Comparison of ENCODE assay signal across 21 cellular contexts in the genomic region with DNA sequence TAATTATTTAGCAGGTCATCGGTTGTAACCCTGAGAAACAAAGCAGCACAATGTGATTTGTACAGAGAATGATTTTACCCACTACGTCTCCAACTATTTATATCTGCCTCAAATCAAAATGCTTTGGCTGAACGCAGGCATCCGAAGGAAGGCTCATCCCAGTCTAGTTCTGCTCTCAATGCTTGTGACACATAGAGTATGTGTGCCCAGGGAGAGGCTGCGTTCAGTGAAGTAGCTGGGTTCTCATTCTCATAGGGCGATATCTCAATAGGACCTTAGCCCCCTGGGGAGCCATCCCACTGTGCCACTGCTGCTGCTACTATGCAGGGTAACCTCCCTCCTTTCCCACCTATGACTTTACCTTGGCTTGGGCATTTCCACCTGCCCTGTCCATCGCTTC. TPM values are rescaled to one million over a fixed set of nuclear protein-coding genes. Genes with fewer than 3 reads are reported as not detected.
DNase-seq lines count a peak whose midpoint lies in the region; ATAC-seq and TF ChIP-seq lines count a peak whose summit lies in the region.
"Had no signal": no experiment of that assay in that cellular context is flagged by ENCODE, and none has a peak within 500 bp of the region (broad histone marks: within the 10 kb centered on the region; RNA-seq: fewer than 3 reads in every experiment).

No MANE protein-coding gene starts in this region.

- H3K9me3 ChIP-seq in psoas muscle = no peaks in the 10 kb centered on the region
- no peaks in the 10 kb centered on the region for H3K9me3 ChIP-seq in skeletal muscle tissue (ENCODE audit: control insufficient read depth in 3 of 3, low read length in 3 of 3)
- no peaks in the 10 kb centered on the region for H3K9me3 ChIP-seq in spleen
- H3K9me3 ChIP-seq: Caco-2 had no signal

- peaks cover 0 to 8% (median 4%) of the 10 kb centered on the region in 5 experiments for H3K9me3 Mint-ChIP-seq in brain
- H3K9me3 Mint-ChIP-seq: CD8-positive, alpha-beta T cell had no signal

- H3K36me3 ChIP-seq in psoas muscle (ENCODE audit: insufficient read depth in 1 of 2, low read depth in 1 of 2) (no peaks in the 10 kb centered on the region), skeletal muscle tissue (ENCODE audit: control insufficient read depth in 3 of 3, insufficient read depth in 3 of 3, low read length in 3 of 3) (no peaks in the 10 kb centered on the region), spleen (peaks cover 0 to 27% (median 0%) of the 10 kb centered on the region in 6 donors)

- H3K4me3 Mint-ChIP-seq in brain = peak overlapping the region in 2 of 5 experiments; percentile 37 to 55
- H3K4me3 Mint-ChIP-seq: CD4-positive, CD25-positive, alpha-beta regulatory T cell; CD8-positive, alpha-beta T cell had no signal

- H3K36me3 Mint-ChIP-seq in brain = peaks cover 26% of the 10 kb centered on the region

- H3K27me3 ChIP-seq in psoas muscle (ENCODE audit: insufficient read depth in 3 of 3, low read length in 2 of 3) (no peaks in the 10 kb centered on the region), skeletal muscle tissue (ENCODE audit: control insufficient read depth in 3 of 3, insufficient read depth in 3 of 3, low read length in 3 of 3) (no peaks in the 10 kb centered on the region), spleen (replicated peaks in 1 of 7) (no peaks in the 10 kb centered on the region)

- intact Hi-C loops in psoas muscle (cut with DNase I) = loop anchor here in 1 of 2 donors (5.0 kb wide), 2 partner anchors 33 to 53 kb away; no protein-coding TSS in a partner anchor
- intact Hi-C loops in spleen (cut with DNase I; ENCODE audit: low total_unique reads) = no loop called here

- TF ChIP-seq POLR2A in spleen (IDR thresholded peaks at IDR 0.05) = no peak

- H3K27ac ChIP-seq in psoas muscle (peak overlapping the region; percentile 54), skeletal muscle tissue (ENCODE audit: low read depth, low read length) (peak overlapping the region; percentile 49), spleen (no peak overlapping the region)
- H3K27ac ChIP-seq: C4-2B, GM23248 had no signal

- peak overlapping the region in 4 of 5 experiments; percentile 28 to 82 (median 62) for H3K27ac Mint-ChIP-seq in brain
- H3K27ac Mint-ChIP-seq: CD4-positive, CD25-positive, alpha-beta regulatory T cell; CD8-positive, alpha-beta T cell had no signal

- DNase-seq in NCI-H345 treated with DMSO at 0.1 percent for 48 hours (lab: John Stamatoyannopoulos, UW; ENCODE audit: unreplicated experiment) (peak; percentile 7), psoas muscle (no peak), DMS 273 (lab: John Stamatoyannopoulos, UW; ENCODE audit: unreplicated experiment) (no peak), spleen (no peak)
- DNase-seq: Caco-2; CD4-positive, CD25-positive, alpha-beta regulatory T cell; CD8-positive, alpha-beta T cell; DMS 273 treated with DMSO at 0.1 percent for 48 hours; DMS79; EL; GDM1; GM23248; H7; HCEC 1CT had no signal

- ATAC-seq in psoas muscle = peak; percentile 68 to 77 (median 74)
- ATAC-seq in HG03039 (IDR thresholded peaks at IDR 0.05; ENCODE audit: unreplicated experiment) = no peak
- ATAC-seq: CD8-positive, alpha-beta T cell; GM12878 had no signal

- H3K9ac ChIP-seq in skeletal muscle tissue (ENCODE audit: low read depth in 1 of 3, low read length in 3 of 3) = peak overlapping the region in 1 of 3 donors; percentile 27
- H3K9ac ChIP-seq: GM23248 had no signal

- no peak for TF ChIP-seq CTCF in brain (conservative IDR thresholded peaks at IDR 0.05)
- no peak for TF ChIP-seq CTCF in psoas muscle (IDR thresholded peaks at IDR 0.05)
- no peak for TF ChIP-seq CTCF in spleen (IDR thresholded peaks at IDR 0.05 in 8 of 11, conservative IDR thresholded peaks at IDR 0.05 in 3 of 11)

- no peaks in the 10 kb centered on the region for H3K27me3 Mint-ChIP-seq in brain
- H3K27me3 Mint-ChIP-seq: CD4-positive, CD25-positive, alpha-beta regulatory T cell had no signal

- 58 to 70% (median 63%) methylated on average over 7 of the region's 7 CpGs for WGBS in psoas muscle, 3 donors
- WGBS in spleen, 5 donors = 95 to 97% (median 96%) methylated on average over 7 of the region's 7 CpGs

- H3K4me3 ChIP-seq in psoas muscle = no peak overlapping the region
- H3K4me3 ChIP-seq in skeletal muscle tissue (ENCODE audit: low read length in 3 of 3) = peak overlapping the region in 1 of 3 donors; percentile 2
- H3K4me3 ChIP-seq in spleen = no peak overlapping the region
- H3K4me3 ChIP-seq: GM12878, GM23248 had no signal

- peaks cover 35% of the 10 kb centered on the region for H3K4me1 ChIP-seq in psoas muscle
- H3K4me1 ChIP-seq in skeletal muscle tissue (ENCODE audit: control insufficient read depth in 3 of 3, insufficient read depth in 3 of 3, low read length in 3 of 3) = peaks cover 27 to 39% (median 31%) of the 10 kb centered on the region in 3 donors
- H3K4me1 ChIP-seq in spleen = peaks cover 0 to 29% (median 15%) of the 10 kb centered on the region in 6 donors

- peaks cover 51% of the 10 kb centered on the region for H3K4me1 Mint-ChIP-seq in brain

RNA-seq across cellular contexts. Expression of gene GABRR2, which starts 0.4 kb away (rescaled TPM):
- not detected for polyA plus RNA-seq in brain (ENCODE audit: insufficient read depth, low read depth, low replicate concordance)
- total RNA-seq in psoas muscle = under 1 TPM; 0.34 to 0.71 (median 0.53) TPM
- polyA plus RNA-seq in psoas muscle = 1 to 10 TPM in 1 of 3 donors, under 1 TPM in 2; 0.79 to 4.3 (median 0.87) TPM
- not detected for total RNA-seq in skeletal muscle tissue
- total RNA-seq in spleen = 10 to 100 TPM in 1 of 7 donors, 1 to 10 TPM in 6; 1.7 to 13.0 (median 4.9) TPM
- polyA plus RNA-seq in spleen = under 1 TPM; 0.32 to 0.48 (median 0.33) TPM
- total RNA-seq: A172, GM23248, H1, H7 had no signal
- polyA plus RNA-seq: CD4-positive, CD25-positive, alpha-beta regulatory T cell; GM23248; H1 had no signal

RNA-seq across cellular contexts. Expression of gene UBE2J1, which starts 37.8 kb away (rescaled TPM):
- 29.1 TPM for polyA plus RNA-seq in brain (ENCODE audit: insufficient read depth, low read depth, low replicate concordance)
- total RNA-seq in psoas muscle = 10 to 100 TPM; 11.5 to 21.6 (median 17.4) TPM
- 10 to 100 TPM; 10.0 to 20.7 (median 12.9) TPM for polyA plus RNA-seq in psoas muscle
- total RNA-seq in skeletal muscle tissue = 28.2 TPM
- 100 to 1,000 TPM in 1 of 7 donors, 10 to 100 TPM in 6; 69.7 to 115 (median 72.9) TPM for total RNA-seq in spleen
- 10 to 100 TPM; 48.3 to 62.3 (median 49.2) TPM for polyA plus RNA-seq in spleen

Comparison
In these comparisons a context has a peak if more than half of its experiments do, and no peak if none do; other contexts are left out.
1. H3K27ac ChIP-seq: peak in psoas muscle (single experiment) and skeletal muscle tissue (single experiment); none in spleen (0 of 8).